Comparison of ENCODE assay signal across 22 cellular contexts in genomic region chr19:40378509-40378908, GRCh38. TPM values are rescaled to one million over a fixed set of nuclear protein-coding genes. Genes with fewer than 3 reads are reported as not detected.
DNase-seq lines count a peak whose midpoint lies in the region; ATAC-seq and TF ChIP-seq lines count a peak whose summit lies in the region.
"Had no signal": no experiment of that assay in that cellular context is flagged by ENCODE, and none has a peak within 500 bp of the region (broad histone marks: within the 10 kb centered on the region; RNA-seq: fewer than 3 reads in every experiment).

No MANE protein-coding gene starts in this region.

- no peaks in the 10 kb centered on the region for H3K27me3 Mint-ChIP-seq in activated naive CD8-positive, alpha-beta T cell treated with anti-CD3 and anti-CD28 coated beads, Interleukin-2, amount 50 U/mL, for 24 hours
- no peaks in the 10 kb centered on the region for H3K27me3 Mint-ChIP-seq in activated naive CD8-positive, alpha-beta T cell treated with anti-CD3 and anti-CD28 coated beads for 36 hours

- no peaks in the 10 kb centered on the region for H3K4me1 Mint-ChIP-seq in activated naive CD8-positive, alpha-beta T cell treated with anti-CD3 and anti-CD28 coated beads, Interleukin-2, amount 50 U/mL, for 24 hours
- H3K4me1 Mint-ChIP-seq in activated naive CD8-positive, alpha-beta T cell treated with anti-CD3 and anti-CD28 coated beads for 36 hours, result no peaks in the 10 kb centered on the region
- H3K4me1 Mint-ChIP-seq: GM23338 had no signal

- H3K27ac ChIP-seq in OCI-LY7 (ENCODE audit: low read depth, low read length, poor library complexity, severe bottlenecking), result no peak overlapping the region
- no peak overlapping the region for H3K27ac ChIP-seq in upper lobe of right lung

- peak; percentile 57 for TF ChIP-seq CTCF in OCI-LY7 (conservative IDR thresholded peaks at IDR 0.05; ENCODE audit: low read length)
- TF ChIP-seq CTCF in upper lobe of right lung (IDR thresholded peaks at IDR 0.05), result no peak

- H3K4me2 ChIP-seq in OCI-LY7 (ENCODE audit: low read length), result no peak overlapping the region
- H3K4me2 ChIP-seq: GM23338 had no signal

- no peaks in the 10 kb centered on the region for H3K4me1 ChIP-seq in OCI-LY7 (ENCODE audit: insufficient read depth, low read length, poor library complexity, severe bottlenecking)
- no peaks in the 10 kb centered on the region for H3K4me1 ChIP-seq in upper lobe of right lung
- H3K4me1 ChIP-seq: BE2C had no signal

- DNase-seq in activated naive CD8-positive, alpha-beta T cell treated with anti-CD3 and anti-CD28 coated beads, Interleukin-2, amount 50 U/mL, for 24 hours, result no peak
- DNase-seq in activated naive CD8-positive, alpha-beta T cell treated with anti-CD3 and anti-CD28 coated beads for 36 hours, result no peak
- DNase-seq in OCI-LY7 (ENCODE audit: low spot score), result peak; percentile 41
- no peak for DNase-seq in left lobe of liver (ENCODE audit: low spot score)
- no peak for DNase-seq in upper lobe of right lung
- DNase-seq in activated CD8-positive, alpha-beta memory T cell treated with anti-CD3 and anti-CD28 coated beads, Interleukin-2, amount 50 U/mL, for 48 hours, result no peak
- DNase-seq: BE2C, EL, GF-D8, HCEC 1CT, KBM-7, MM.1S, NCI-H1105 treated with DMSO at 0.1 percent for 48 hours, NCI-H2081, NCI-H2171 treated with DMSO at 0.1 percent for 48 hours, NCI-H524 treated with DMSO at 0.1 percent for 48 hours, NCI-H82, SHP77 had no signal

- H3K27ac Mint-ChIP-seq in activated naive CD8-positive, alpha-beta T cell treated with anti-CD3 and anti-CD28 coated beads, Interleukin-2, amount 50 U/mL, for 24 hours, result no peak overlapping the region
- H3K27ac Mint-ChIP-seq in activated naive CD8-positive, alpha-beta T cell treated with anti-CD3 and anti-CD28 coated beads for 36 hours, result no peak overlapping the region
- H3K27ac Mint-ChIP-seq: GM23338 had no signal

- H3K9me3 Mint-ChIP-seq in activated naive CD8-positive, alpha-beta T cell treated with anti-CD3 and anti-CD28 coated beads, Interleukin-2, amount 50 U/mL, for 24 hours, result no peaks in the 10 kb centered on the region
- no peaks in the 10 kb centered on the region for H3K9me3 Mint-ChIP-seq in activated naive CD8-positive, alpha-beta T cell treated with anti-CD3 and anti-CD28 coated beads for 36 hours
- H3K9me3 Mint-ChIP-seq: GM23338 had no signal

- H3K9me2 ChIP-seq in OCI-LY7 (ENCODE audit: insufficient read depth, low read length), result no peaks in the 10 kb centered on the region

- POLR2A ChIA-PET in OCI-LY7 (lab: Charles Lee), result no interaction called here

- ATAC-seq in activated naive CD8-positive, alpha-beta T cell treated with anti-CD3 and anti-CD28 coated beads, Interleukin-2, amount 50 U/mL, for 24 hours, result peak; percentile 13
- ATAC-seq in left lobe of liver (peak; percentile 48), upper lobe of right lung (peak; percentile 23), HG02981 (IDR thresholded peaks at IDR 0.05; ENCODE audit: unreplicated experiment) (no peak), HG03439 (IDR thresholded peaks at IDR 0.05; ENCODE audit: unreplicated experiment) (no peak)
- ATAC-seq: GM23338 had no signal

- no peak overlapping the region for H3K4me3 Mint-ChIP-seq in activated naive CD8-positive, alpha-beta T cell treated with anti-CD3 and anti-CD28 coated beads, Interleukin-2, amount 50 U/mL, for 24 hours
- H3K4me3 Mint-ChIP-seq in activated naive CD8-positive, alpha-beta T cell treated with anti-CD3 and anti-CD28 coated beads for 36 hours, result no peak overlapping the region
- H3K4me3 Mint-ChIP-seq: GM23338 had no signal

- no peak overlapping the region for H3K4me3 ChIP-seq in OCI-LY7 (ENCODE audit: low read depth, low read length, poor library complexity, severe bottlenecking)
- H3K4me3 ChIP-seq in upper lobe of right lung, result no peak overlapping the region
- H3K4me3 ChIP-seq: GM23338 had no signal

- H4K20me1 ChIP-seq in OCI-LY7 (ENCODE audit: insufficient read depth, low read length), result no peaks in the 10 kb centered on the region

- no TSS peak for BruUV-seq in OCI-LY7 (replicated peaks; lab: Mats Ljungman, UMichigan)

- H3K27me3 ChIP-seq in upper lobe of right lung, result no peaks in the 10 kb centered on the region
- H3K27me3 ChIP-seq: BE2C had no signal

- peaks cover 2% of the 10 kb centered on the region for H3K36me3 Mint-ChIP-seq in activated naive CD8-positive, alpha-beta T cell treated with anti-CD3 and anti-CD28 coated beads, Interleukin-2, amount 50 U/mL, for 24 hours (ENCODE audit: low read depth)
- peaks cover 2% of the 10 kb centered on the region for H3K36me3 Mint-ChIP-seq in activated naive CD8-positive, alpha-beta T cell treated with anti-CD3 and anti-CD28 coated beads for 36 hours

- no peaks in the 10 kb centered on the region for H3K9me3 ChIP-seq in OCI-LY7 (ENCODE audit: low read length)
- no peaks in the 10 kb centered on the region for H3K9me3 ChIP-seq in upper lobe of right lung
- H3K9me3 ChIP-seq: BE2C had no signal

- H3K36me3 ChIP-seq in OCI-LY7 (ENCODE audit: insufficient read depth, low read length), result peaks cover 3% of the 10 kb centered on the region; the same call in 1 of the 2 replicates
- peaks cover 51% of the 10 kb centered on the region for H3K36me3 ChIP-seq in upper lobe of right lung

- no peak overlapping the region for H2AFZ ChIP-seq in OCI-LY7 (ENCODE audit: low read length)
- H2AFZ ChIP-seq: GM23338 had no signal

- CTCF ChIA-PET in OCI-LY7 (lab: Charles Lee; ENCODE audit: unreplicated experiment), result no interaction called here

- no peaks in the 10 kb centered on the region for H3K79me2 ChIP-seq in OCI-LY7 (ENCODE audit: insufficient read depth, low read depth, low read length)

- intact Hi-C loops in OCI-LY7 (cut with micrococcal nuclease; ENCODE audit: unreplicated experiment) (loop anchor here (5.0 kb wide), 1 partner anchor 71 kb away; no protein-coding TSS in a partner anchor), upper lobe of right lung (cut with DNase I) (no loop called here)

RNA-seq across cellular contexts. Expression of gene HIPK4, which starts 11.5 kb away (rescaled TPM):
- total RNA-seq in activated naive CD8-positive, alpha-beta T cell treated with anti-CD3 and anti-CD28 coated beads for 36 hours, result not detected
- not detected in 2 replicates for total RNA-seq in OCI-LY7 (2014; rRNA removed; shearing (Covaris generic))
- total RNA-seq in OCI-LY7 (2022) (not detected in 2 replicates), left lobe of liver (not detected), upper lobe of right lung (0.64 TPM)
- total RNA-seq: RPMI7951 had no signal

RNA-seq across cellular contexts. Expression of gene PLD3, which starts 30.0 kb away (rescaled TPM):
- 10 to 100 TPM; 41.8 to 44.2 TPM for total RNA-seq in activated naive CD8-positive, alpha-beta T cell treated with anti-CD3 and anti-CD28 coated beads for 36 hours
- 84.0 and 109 TPM in 2 replicates for total RNA-seq in OCI-LY7 (2014; rRNA removed; shearing (Covaris generic))
- 111 and 114 TPM in 2 replicates for total RNA-seq in OCI-LY7 (2022)
- total RNA-seq in left lobe of liver, result 104 TPM
- total RNA-seq in upper lobe of right lung, result 432 TPM

RNA-seq across cellular contexts. Expression of gene C19orf47, which starts 30.3 kb away (rescaled TPM):
- 10 to 100 TPM; 26.1 to 28.1 TPM for total RNA-seq in activated naive CD8-positive, alpha-beta T cell treated with anti-CD3 and anti-CD28 coated beads for 36 hours
- total RNA-seq in OCI-LY7 (2014; rRNA removed; shearing (Covaris generic)), result 10.0 and 15.6 TPM in 2 replicates
- 28.9 and 33.8 TPM in 2 replicates for total RNA-seq in OCI-LY7 (2022)
- 6.7 TPM for total RNA-seq in left lobe of liver
- total RNA-seq in upper lobe of right lung, result 16.1 TPM

RNA-seq across cellular contexts. Expression of gene PRX, which starts 34.7 kb away (rescaled TPM):
- under 1 TPM; 0.64 to 0.84 TPM for total RNA-seq in activated naive CD8-positive, alpha-beta T cell treated with anti-CD3 and anti-CD28 coated beads for 36 hours
- 1.8 and 2.2 TPM in 2 replicates for total RNA-seq in OCI-LY7 (2014; rRNA removed; shearing (Covaris generic))
- 4.0 and 4.9 TPM in 2 replicates for total RNA-seq in OCI-LY7 (2022)
- total RNA-seq in left lobe of liver, result 0.70 TPM
- 36.2 TPM for total RNA-seq in upper lobe of right lung

RNA-seq across cellular contexts. Expression of gene SERTAD1, which starts 47.3 kb away (rescaled TPM):
- total RNA-seq in activated naive CD8-positive, alpha-beta T cell treated with anti-CD3 and anti-CD28 coated beads for 36 hours, result 1 to 10 TPM; 10.0 TPM
- total RNA-seq in OCI-LY7 (2014; rRNA removed; shearing (Covaris generic)), result 5.0 and 5.7 TPM in 2 replicates
- 5.5 and 6.1 TPM in 2 replicates for total RNA-seq in OCI-LY7 (2022)
- total RNA-seq in left lobe of liver, result 4.7 TPM
- 22.1 TPM for total RNA-seq in upper lobe of right lung

Comparison
In these comparisons a context has a peak if more than half of its experiments do, and no peak if none do; other contexts are left out.
1. ATAC-seq: peak in activated naive CD8-positive, alpha-beta T cell treated with anti-CD3 and anti-CD28 coated beads, Interleukin-2, amount 50 U/mL, for 24 hours (single experiment), left lobe of liver (single experiment) and upper lobe of right lung (single experiment); none in HG02981 (single experiment) and HG03439 (single experiment).